In the genomic region with DNA sequence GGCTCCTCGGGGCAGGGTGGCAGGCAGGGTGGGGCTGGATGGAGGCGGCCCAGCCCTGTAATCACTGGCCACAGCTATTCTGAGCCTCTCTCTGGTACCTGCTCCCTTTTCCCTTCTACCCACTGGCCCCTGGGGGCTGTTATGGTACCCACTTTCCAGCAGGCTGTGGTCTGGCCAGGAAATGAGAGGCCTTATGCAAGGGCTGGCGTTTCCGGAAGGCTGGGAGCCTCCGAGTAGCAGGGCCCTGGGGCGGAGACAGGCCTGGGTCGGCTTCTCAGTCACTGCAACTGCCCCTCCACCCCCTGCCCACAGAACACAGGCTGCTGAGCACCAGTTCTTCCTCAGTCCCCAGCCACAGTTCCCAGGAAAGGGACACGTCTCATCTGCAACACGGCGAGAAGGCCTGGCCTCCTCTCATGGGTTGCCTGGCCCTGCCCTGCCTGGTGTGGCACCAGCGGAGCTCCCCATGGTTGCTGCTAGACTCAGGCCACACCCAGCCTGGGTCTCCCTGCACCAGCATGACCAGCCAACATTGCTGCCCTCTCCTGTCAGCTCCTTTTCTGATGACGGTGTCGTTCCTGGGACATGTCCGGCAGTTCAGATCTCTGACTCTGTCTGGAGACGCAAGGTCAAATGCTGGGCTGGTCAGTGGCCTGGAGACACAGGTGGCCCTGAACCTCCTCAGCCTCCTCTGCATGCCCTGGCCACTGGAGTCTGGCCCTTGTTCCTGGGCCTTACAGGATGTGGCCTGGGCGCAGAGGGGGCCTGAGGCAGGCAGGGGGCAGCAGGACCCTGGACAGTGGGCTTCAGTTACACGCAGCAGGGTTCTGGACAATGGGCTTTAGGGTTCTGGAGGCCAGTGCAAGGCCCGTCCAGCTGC, we compare ENCODE assay signal across 11 cellular contexts. TPM values are rescaled to one million over a fixed set of nuclear protein-coding genes. Genes with fewer than 3 reads are reported as not detected.
A peak's percentile ranks its signal among the peaks of the same experiment; 100 is the strongest.
DNase-seq lines count a peak whose midpoint lies in the region; ATAC-seq, FAIRE-seq and TF ChIP-seq lines count a peak whose summit lies in the region.
"Had no signal": no experiment of that assay in that cellular context is flagged by ENCODE, and none has a peak within 500 bp of the region (broad histone marks: within the 10 kb centered on the region; RNA-seq: fewer than 3 reads in every experiment).

No MANE protein-coding gene starts in this region.

- ATAC-seq in GM19043 (IDR thresholded peaks at IDR 0.05; ENCODE audit: low read depth, unreplicated experiment) (peak; percentile 51), psoas muscle (peak in 3 of 4 donors; percentile 35 to 52 (median 49))
- ATAC-seq: SK-N-SH treated with all-trans-retinoic acid at 6 μM for 48 hours had no signal

- H3K27ac ChIP-seq in psoas muscle = no peak overlapping the region

- 80 to 84% (median 83%) methylated on average over 18 of the region's 18 CpGs for WGBS in psoas muscle, 3 donors

- no peaks in the 10 kb centered on the region for H3K27me3 ChIP-seq in psoas muscle (ENCODE audit: insufficient read depth in 3 of 3, low read length in 2 of 3)

- DNase-seq in NOMO-1 treated with DMSO at 0.1 percent for 48 hours (lab: John Stamatoyannopoulos, UW; ENCODE audit: unreplicated experiment) (peak; percentile 96), cardiac septum (ENCODE audit: low spot score) (peak; percentile 87), psoas muscle (peak; percentile 38 to 57), frontal cortex (ENCODE audit: low spot score in 2 of 2) (no peak), T-helper 9 cell (no peak)
- no peak for DNase-seq in stimulated activated CD4-positive, alpha-beta T cell treated with anti-CD3 and anti-CD28 coated beads, Interleukin-12 subunit alpha, Interleukin-12 subunit beta, amount 100 ng/mL, for 4 hours
- no peak for DNase-seq in activated naive CD4-positive, alpha-beta T cell treated with Interleukin-2 at 50 U/mL for 16 hours
- DNase-seq: NCI-H2029 treated with DMSO at 0.1 percent for 48 hours, small intestine had no signal

- intact Hi-C loops in cardiac septum (cut with DNase I) = no loop called here
- intact Hi-C loops in psoas muscle (cut with DNase I) = no loop called here

- no peaks in the 10 kb centered on the region for H3K9me3 ChIP-seq in psoas muscle

- TF ChIP-seq CTCF in psoas muscle (IDR thresholded peaks at IDR 0.05) = no peak

- no peaks in the 10 kb centered on the region for H3K36me3 ChIP-seq in psoas muscle (ENCODE audit: insufficient read depth in 1 of 2, low read depth in 1 of 2)

- FAIRE-seq in frontal cortex (lab: Jason Lieb, UNC) = no peak
- FAIRE-seq: small intestine had no signal

- no peaks in the 10 kb centered on the region for H3K4me1 ChIP-seq in psoas muscle

- H3K4me3 ChIP-seq in psoas muscle = no peak overlapping the region

RNA-seq across cellular contexts. Expression of a gene that starts 6.5 kb away (rescaled TPM):
- total RNA-seq in cardiac septum = 0.16 TPM
- under 1 TPM in 1 of 4 donors, not detected in 3; 0.20 TPM for total RNA-seq in psoas muscle
- under 1 TPM in 1 of 3 donors, not detected in 2; 0.07 TPM for polyA plus RNA-seq in psoas muscle
- total RNA-seq in frontal cortex = under 0.01 TPM

RNA-seq across cellular contexts. Expression of a gene that starts 12.8 kb away (rescaled TPM):
- total RNA-seq in cardiac septum (not detected), psoas muscle (under 1 TPM in 2 of 4 donors, not detected in 2; 0.08 to 0.13 TPM), frontal cortex (not detected)
- polyA plus RNA-seq in psoas muscle = under 1 TPM in 1 of 3 donors, not detected in 2; 0.03 TPM

RNA-seq across cellular contexts. Expression of a gene that starts 28.3 kb away (rescaled TPM):
- total RNA-seq in cardiac septum = not detected
- total RNA-seq in psoas muscle = under 1 TPM in 1 of 4 donors, not detected in 3; 0.12 TPM
- polyA plus RNA-seq in psoas muscle = not detected
- total RNA-seq in frontal cortex = not detected
- polyA plus RNA-seq: small intestine had no signal

RNA-seq across cellular contexts. Expression of a gene that starts 54.7 kb away (rescaled TPM):
- total RNA-seq in cardiac septum (22.0 TPM), psoas muscle (10 to 100 TPM; 30.3 to 39.5 (median 35.9) TPM), frontal cortex (36.3 TPM)
- polyA plus RNA-seq in psoas muscle = 10 to 100 TPM; 10.6 to 20.8 (median 16.8) TPM

Comparison
In these comparisons a context has a peak if more than half of its experiments do, and no peak if none do; other contexts are left out.
1. DNase-seq: peak in NOMO-1 treated with DMSO at 0.1 percent for 48 hours (single experiment), cardiac septum (single experiment) and psoas muscle (2 of 2); none in stimulated activated CD4-positive, alpha-beta T cell treated with anti-CD3 and anti-CD28 coated beads, Interleukin-12 subunit alpha, Interleukin-12 subunit beta, amount 100 ng/mL, for 4 hours (single experiment), frontal cortex (0 of 2), T-helper 9 cell (single experiment) and activated naive CD4-positive, alpha-beta T cell treated with Interleukin-2 at 50 U/mL for 16 hours (single experiment).